In the genomic region with DNA sequence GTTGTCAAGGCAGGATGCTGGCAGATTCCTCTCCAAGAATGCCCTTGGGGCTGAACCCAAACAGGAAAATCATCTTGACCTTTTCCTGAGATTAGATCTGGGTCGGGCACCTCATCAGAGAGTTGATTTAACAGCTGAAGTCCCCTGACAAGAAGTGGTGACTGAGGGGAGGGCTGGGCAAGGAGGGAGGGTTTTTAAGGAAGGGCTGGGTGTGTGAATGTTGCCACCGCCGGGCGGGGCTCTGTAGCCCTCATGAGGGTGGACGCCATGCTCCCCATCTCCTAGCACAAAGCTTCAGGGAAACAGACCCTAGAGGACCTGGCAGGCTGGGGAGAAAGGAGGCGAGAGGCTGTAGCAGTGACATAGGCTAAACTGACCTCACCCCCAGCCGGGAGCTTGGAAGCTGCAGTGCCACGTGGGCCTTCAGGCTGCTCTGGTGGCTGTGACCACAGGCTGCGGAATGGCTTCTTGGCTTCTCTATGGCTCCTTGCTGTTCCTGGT, we compare ENCODE assay signal across 21 cellular contexts.
DNase-seq lines count a peak whose midpoint lies in the region; ATAC-seq and FAIRE-seq lines count a peak whose summit lies in the region.
"Had no signal": no experiment of that assay in that cellular context is flagged by ENCODE, and none has a peak within 500 bp of the region (broad histone marks: within the 10 kb centered on the region; RNA-seq: fewer than 3 reads in every experiment).

No MANE protein-coding gene starts in this region.

- H3K9me3 ChIP-seq in trophoblast cell (ENCODE audit: insufficient read depth, low read depth, low read length): no peaks in the 10 kb centered on the region
- H3K9me3 ChIP-seq: MG63 had no signal

- DNase-seq in activated CD8-positive, alpha-beta memory T cell treated with anti-CD3 and anti-CD28 coated beads for 24 hours: peak; percentile 19
- no peak for DNase-seq in activated CD8-positive, alpha-beta memory T cell treated with anti-CD3 and anti-CD28 coated beads, Interleukin-2, amount 50 U/mL, for 48 hours
- peak; percentile 28 for DNase-seq in cerebellum (ENCODE audit: low spot score)
- DNase-seq in left kidney (ENCODE audit: low read depth, low spot score): peak; percentile 27
- peak; percentile 78 to 96 for DNase-seq in trophoblast cell
- no peak for DNase-seq in NCI-H748 (lab: John Stamatoyannopoulos, UW; ENCODE audit: unreplicated experiment)
- DNase-seq in RCC 7860 (ENCODE audit: low spot score): no peak
- DNase-seq: DMS53; GOT3; KG1; MG63; NCI-H1092 treated with DMSO at 0.1 percent for 48 hours; NCI-H1694; NCI-H2107; NCI-H345; NCI-H526 treated with DMSO at 0.1 percent for 48 hours; NK-92 treated with Interleukin-12 subunit alpha and Interleukin-12 subunit beta, amount 100 ng/mL, for 24 hours; PC-3 had no signal

- H3K27ac ChIP-seq in trophoblast cell (ENCODE audit: low read depth, low read length): no peak overlapping the region
- H3K27ac ChIP-seq: 22Rv1 had no signal

- H2BK120ac ChIP-seq in trophoblast cell (ENCODE audit: insufficient read depth, low read length, poor library complexity): no peak overlapping the region

- no peaks in the 10 kb centered on the region for H3K36me3 ChIP-seq in trophoblast cell (ENCODE audit: control insufficient read depth in 1 of 2, insufficient read depth in 2 of 2, low read length in 2 of 2)
- H3K36me3 ChIP-seq: MG63 had no signal

- no peak overlapping the region for H4K12ac ChIP-seq in trophoblast cell (ENCODE audit: low read depth, low read length)

- H3K18ac ChIP-seq in trophoblast cell (ENCODE audit: low read length): no peak overlapping the region

- H3K27me3 ChIP-seq in trophoblast cell (ENCODE audit: insufficient read depth, low read length): no peaks in the 10 kb centered on the region
- H3K27me3 ChIP-seq: MG63 had no signal

- H2AFZ ChIP-seq in trophoblast cell (ENCODE audit: insufficient read depth, low read length, poor library complexity): no peak overlapping the region

- FAIRE-seq in RCC 7860 (lab: Jason Lieb, UNC): no peak
- FAIRE-seq: G401.6 had no signal

- H2BK5ac ChIP-seq in trophoblast cell (ENCODE audit: low read depth, low read length, poor library complexity): no peak overlapping the region

- H3K23ac ChIP-seq in trophoblast cell (ENCODE audit: low read length): no peak overlapping the region

- H2AK5ac ChIP-seq in trophoblast cell (ENCODE audit: low read length): no peak overlapping the region

- H4K8ac ChIP-seq in trophoblast cell (ENCODE audit: low read depth, low read length): no peak overlapping the region

- H2BK12ac ChIP-seq in trophoblast cell (ENCODE audit: low read length): peak overlapping the region; percentile 63

- H3K4ac ChIP-seq in trophoblast cell (ENCODE audit: low read depth, low read length): no peak overlapping the region

- H3K9ac ChIP-seq in trophoblast cell (ENCODE audit: low read length): no peak overlapping the region

- no peak for ATAC-seq in HG02870 (IDR thresholded peaks at IDR 0.05; ENCODE audit: unreplicated experiment)
- ATAC-seq: PC-3 had no signal

- H3K4me2 ChIP-seq in trophoblast cell (ENCODE audit: low read length): no peak overlapping the region

- no peak overlapping the region for H3K14ac ChIP-seq in trophoblast cell (ENCODE audit: low read length)

- H3K79me2 ChIP-seq in trophoblast cell (ENCODE audit: control insufficient read depth, insufficient read depth, low read length, poor library complexity): no peaks in the 10 kb centered on the region

- H3K4me1 ChIP-seq in trophoblast cell (ENCODE audit: control insufficient read depth in 1 of 2, insufficient read depth in 2 of 2, low read length in 2 of 2): peaks cover 12 to 19% of the 10 kb centered on the region in 2 experiments

- WGBS in trophoblast cell (ENCODE audit: extremely low coverage, insufficient coverage, insufficient read length): no CpG with 5 or more reads among the region's 9 CpGs

- H3K4me3 ChIP-seq in trophoblast cell (ENCODE audit: low read depth, low read length): no peak overlapping the region
- H3K4me3 ChIP-seq: MG63 had no signal

- no peak overlapping the region for H4K91ac ChIP-seq in trophoblast cell (ENCODE audit: low read depth, low read length)

- H3K79me1 ChIP-seq in trophoblast cell (ENCODE audit: low read length): no peaks in the 10 kb centered on the region

Comparison
In these comparisons a context has a peak if more than half of its experiments do, and no peak if none do; other contexts are left out.
1. DNase-seq: peak in activated CD8-positive, alpha-beta memory T cell treated with anti-CD3 and anti-CD28 coated beads for 24 hours (single experiment), cerebellum (single experiment), left kidney (single experiment) and trophoblast cell (2 of 2); none in activated CD8-positive, alpha-beta memory T cell treated with anti-CD3 and anti-CD28 coated beads, Interleukin-2, amount 50 U/mL, for 48 hours (single experiment), NCI-H748 (single experiment) and RCC 7860 (single experiment).